Comparison of ENCODE assay signal across 1 cellular context in genomic region chr11:125123947-125124633, GRCh38.
TF ChIP-seq lines count a peak whose summit lies in the region.

No MANE protein-coding gene starts in this region.

TF ChIP-seq in HepG2, 621 proteins besides CTCF, POLR2A, EP300 and RAD21 (continued from another document and continues in another):
- TF ChIP-seq, protein P1, sequence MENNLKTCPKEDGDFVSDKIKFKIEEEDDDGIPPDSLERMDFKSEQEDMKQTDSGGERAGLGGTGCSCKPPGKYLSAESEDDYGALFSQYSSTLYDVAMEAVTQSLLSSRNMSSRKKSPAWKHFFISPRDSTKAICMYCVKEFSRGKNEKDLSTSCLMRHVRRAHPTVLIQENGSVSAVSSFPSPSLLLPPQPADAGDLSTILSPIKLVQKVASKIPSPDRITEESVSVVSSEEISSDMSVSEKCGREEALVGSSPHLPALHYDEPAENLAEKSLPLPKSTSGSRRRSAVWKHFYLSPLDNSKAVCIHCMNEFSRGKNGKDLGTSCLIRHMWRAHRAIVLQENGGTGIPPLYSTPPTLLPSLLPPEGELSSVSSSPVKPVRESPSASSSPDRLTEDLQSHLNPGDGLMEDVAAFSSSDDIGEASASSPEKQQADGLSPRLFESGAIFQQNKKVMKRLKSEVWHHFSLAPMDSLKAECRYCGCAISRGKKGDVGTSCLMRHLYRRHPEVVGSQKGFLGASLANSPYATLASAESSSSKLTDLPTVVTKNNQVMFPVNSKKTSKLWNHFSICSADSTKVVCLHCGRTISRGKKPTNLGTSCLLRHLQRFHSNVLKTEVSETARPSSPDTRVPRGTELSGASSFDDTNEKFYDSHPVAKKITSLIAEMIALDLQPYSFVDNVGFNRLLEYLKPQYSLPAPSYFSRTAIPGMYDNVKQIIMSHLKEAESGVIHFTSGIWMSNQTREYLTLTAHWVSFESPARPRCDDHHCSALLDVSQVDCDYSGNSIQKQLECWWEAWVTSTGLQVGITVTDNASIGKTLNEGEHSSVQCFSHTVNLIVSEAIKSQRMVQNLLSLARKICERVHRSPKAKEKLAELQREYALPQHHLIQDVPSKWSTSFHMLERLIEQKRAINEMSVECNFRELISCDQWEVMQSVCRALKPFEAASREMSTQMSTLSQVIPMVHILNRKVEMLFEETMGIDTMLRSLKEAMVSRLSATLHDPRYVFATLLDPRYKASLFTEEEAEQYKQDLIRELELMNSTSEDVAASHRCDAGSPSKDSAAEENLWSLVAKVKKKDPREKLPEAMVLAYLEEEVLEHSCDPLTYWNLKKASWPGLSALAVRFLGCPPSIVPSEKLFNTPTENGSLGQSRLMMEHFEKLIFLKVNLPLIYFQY (CRISPR knock-in tag; IDR thresholded peaks at IDR 0.05; ENCODE audit: borderline replicate concordance) = no peak
- TF ChIP-seq, protein P2, sequence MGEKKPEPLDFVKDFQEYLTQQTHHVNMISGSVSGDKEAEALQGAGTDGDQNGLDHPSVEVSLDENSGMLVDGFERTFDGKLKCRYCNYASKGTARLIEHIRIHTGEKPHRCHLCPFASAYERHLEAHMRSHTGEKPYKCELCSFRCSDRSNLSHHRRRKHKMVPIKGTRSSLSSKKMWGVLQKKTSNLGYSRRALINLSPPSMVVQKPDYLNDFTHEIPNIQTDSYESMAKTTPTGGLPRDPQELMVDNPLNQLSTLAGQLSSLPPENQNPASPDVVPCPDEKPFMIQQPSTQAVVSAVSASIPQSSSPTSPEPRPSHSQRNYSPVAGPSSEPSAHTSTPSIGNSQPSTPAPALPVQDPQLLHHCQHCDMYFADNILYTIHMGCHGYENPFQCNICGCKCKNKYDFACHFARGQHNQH (CRISPR knock-in tag; IDR thresholded peaks at IDR 0.05) = peak; percentile 31; the same call in 1 of the 2 replicates
- TF ChIP-seq ZNF234 (CRISPR knock-in tag; conservative IDR thresholded peaks at IDR 0.05) (no peak), SSRP1 (CRISPR knock-in tag; IDR thresholded peaks at IDR 0.05) (no peak), FOSL2 (CRISPR knock-in tag; IDR thresholded peaks at IDR 0.05) (no peak), ARNT2 (CRISPR knock-in tag; IDR thresholded peaks at IDR 0.05; ENCODE audit: low read depth) (0 out of 2 replicates have a peak, but pooled peaks have one; percentile 33), ZNF775 (CRISPR knock-in tag; IDR thresholded peaks at IDR 0.05; ENCODE audit: borderline replicate concordance) (no peak), DDIT3 (CRISPR knock-in tag; IDR thresholded peaks at IDR 0.05) (no peak), RARA (CRISPR knock-in tag; IDR thresholded peaks at IDR 0.05) (no peak), NPAS2 (CRISPR knock-in tag; IDR thresholded peaks at IDR 0.05; ENCODE audit: borderline replicate concordance) (no peak), ZNF841 (CRISPR knock-in tag; IDR thresholded peaks at IDR 0.05; ENCODE audit: borderline replicate concordance) (no peak), ZNF256 (CRISPR knock-in tag; conservative IDR thresholded peaks at IDR 0.05) (no peak), ZFYVE20 (CRISPR knock-in tag; IDR thresholded peaks at IDR 0.05; ENCODE audit: borderline replicate concordance, low read depth) (no peak), KDM4B (CRISPR knock-in tag; IDR thresholded peaks at IDR 0.05) (0 out of 2 replicates have a peak, but pooled peaks have one; percentile 10), ZNF24 (IDR thresholded peaks at IDR 0.05) (no peak), SETDB1 (CRISPR knock-in tag; IDR thresholded peaks at IDR 0.05; ENCODE audit: borderline replicate concordance) (no peak), ZSCAN30 (CRISPR knock-in tag; IDR thresholded peaks at IDR 0.05) (no peak), MAF1 (CRISPR knock-in tag; IDR thresholded peaks at IDR 0.05; ENCODE audit: borderline replicate concordance) (no peak), ZNF597 (CRISPR knock-in tag; IDR thresholded peaks at IDR 0.05) (no peak), ZFP36 (IDR thresholded peaks at IDR 0.05; ENCODE audit: borderline replicate concordance, low read depth, low read length, partially characterized antibody) (no peak), ZNF572 (CRISPR knock-in tag; IDR thresholded peaks at IDR 0.05) (no peak), ZIK1 (CRISPR knock-in tag; IDR thresholded peaks at IDR 0.05; ENCODE audit: borderline replicate concordance, low read depth) (no peak), ZNF674 (CRISPR knock-in tag; IDR thresholded peaks at IDR 0.05; ENCODE audit: low read depth) (no peak), PHB2 (IDR thresholded peaks at IDR 0.05; ENCODE audit: partially characterized antibody) (no peak), ZNF678 (CRISPR knock-in tag; IDR thresholded peaks at IDR 0.05) (no peak), ZSCAN25 (CRISPR knock-in tag; IDR thresholded peaks at IDR 0.05) (no peak), MIER3 (CRISPR knock-in tag; IDR thresholded peaks at IDR 0.05; ENCODE audit: borderline replicate concordance) (no peak), GTF2F1 (IDR thresholded peaks at IDR 0.05; ENCODE audit: low read length) (no peak), KDM1A (CRISPR knock-in tag; IDR thresholded peaks at IDR 0.05) (no peak), BRD4 (CRISPR knock-in tag; IDR thresholded peaks at IDR 0.05) (no peak), MXI1 (IDR thresholded peaks at IDR 0.05; ENCODE audit: borderline replicate concordance, low read depth, low read length) (no peak), MTA3 (CRISPR knock-in tag; IDR thresholded peaks at IDR 0.05) (no peak), ZBTB1 (CRISPR knock-in tag; IDR thresholded peaks at IDR 0.05; ENCODE audit: borderline replicate concordance) (no peak), ISX (CRISPR knock-in tag; conservative IDR thresholded peaks at IDR 0.05) (no peak), ZNF713 (CRISPR knock-in tag; IDR thresholded peaks at IDR 0.05) (no peak), ZMAT3 (CRISPR knock-in tag; conservative IDR thresholded peaks at IDR 0.05) (no peak), GATA4 (IDR thresholded peaks at IDR 0.05; ENCODE audit: borderline replicate concordance, low read depth) (no peak), ZNF350 (CRISPR knock-in tag; IDR thresholded peaks at IDR 0.05; ENCODE audit: borderline replicate concordance, low read depth) (no peak), PCBP2 (optimal IDR thresholded peaks at IDR 0.05; ENCODE audit: low read depth, low read length, poor library complexity, severe bottlenecking) (no peak), CBX5 (CRISPR knock-in tag; IDR thresholded peaks at IDR 0.05; ENCODE audit: borderline replicate concordance) (peak; percentile 67; the same call in 1 of the 2 replicates), ZNF83 (CRISPR knock-in tag; IDR thresholded peaks at IDR 0.05; ENCODE audit: borderline replicate concordance) (no peak), NFIC (IDR thresholded peaks at IDR 0.05; ENCODE audit: low read length) (no peak)
- TF ChIP-seq, protein P3, sequence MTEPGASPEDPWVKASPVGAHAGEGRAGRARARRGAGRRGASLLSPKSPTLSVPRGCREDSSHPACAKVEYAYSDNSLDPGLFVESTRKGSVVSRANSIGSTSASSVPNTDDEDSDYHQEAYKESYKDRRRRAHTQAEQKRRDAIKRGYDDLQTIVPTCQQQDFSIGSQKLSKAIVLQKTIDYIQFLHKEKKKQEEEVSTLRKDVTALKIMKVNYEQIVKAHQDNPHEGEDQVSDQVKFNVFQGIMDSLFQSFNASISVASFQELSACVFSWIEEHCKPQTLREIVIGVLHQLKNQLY (CRISPR knock-in tag; IDR thresholded peaks at IDR 0.05) = no peak
- TF ChIP-seq, protein P4, sequence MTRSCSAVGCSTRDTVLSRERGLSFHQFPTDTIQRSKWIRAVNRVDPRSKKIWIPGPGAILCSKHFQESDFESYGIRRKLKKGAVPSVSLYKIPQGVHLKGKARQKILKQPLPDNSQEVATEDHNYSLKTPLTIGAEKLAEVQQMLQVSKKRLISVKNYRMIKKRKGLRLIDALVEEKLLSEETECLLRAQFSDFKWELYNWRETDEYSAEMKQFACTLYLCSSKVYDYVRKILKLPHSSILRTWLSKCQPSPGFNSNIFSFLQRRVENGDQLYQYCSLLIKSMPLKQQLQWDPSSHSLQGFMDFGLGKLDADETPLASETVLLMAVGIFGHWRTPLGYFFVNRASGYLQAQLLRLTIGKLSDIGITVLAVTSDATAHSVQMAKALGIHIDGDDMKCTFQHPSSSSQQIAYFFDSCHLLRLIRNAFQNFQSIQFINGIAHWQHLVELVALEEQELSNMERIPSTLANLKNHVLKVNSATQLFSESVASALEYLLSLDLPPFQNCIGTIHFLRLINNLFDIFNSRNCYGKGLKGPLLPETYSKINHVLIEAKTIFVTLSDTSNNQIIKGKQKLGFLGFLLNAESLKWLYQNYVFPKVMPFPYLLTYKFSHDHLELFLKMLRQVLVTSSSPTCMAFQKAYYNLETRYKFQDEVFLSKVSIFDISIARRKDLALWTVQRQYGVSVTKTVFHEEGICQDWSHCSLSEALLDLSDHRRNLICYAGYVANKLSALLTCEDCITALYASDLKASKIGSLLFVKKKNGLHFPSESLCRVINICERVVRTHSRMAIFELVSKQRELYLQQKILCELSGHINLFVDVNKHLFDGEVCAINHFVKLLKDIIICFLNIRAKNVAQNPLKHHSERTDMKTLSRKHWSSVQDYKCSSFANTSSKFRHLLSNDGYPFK (CRISPR knock-in tag; IDR thresholded peaks at IDR 0.05; ENCODE audit: borderline replicate concordance) = no peak
- TF ChIP-seq, protein P5, sequence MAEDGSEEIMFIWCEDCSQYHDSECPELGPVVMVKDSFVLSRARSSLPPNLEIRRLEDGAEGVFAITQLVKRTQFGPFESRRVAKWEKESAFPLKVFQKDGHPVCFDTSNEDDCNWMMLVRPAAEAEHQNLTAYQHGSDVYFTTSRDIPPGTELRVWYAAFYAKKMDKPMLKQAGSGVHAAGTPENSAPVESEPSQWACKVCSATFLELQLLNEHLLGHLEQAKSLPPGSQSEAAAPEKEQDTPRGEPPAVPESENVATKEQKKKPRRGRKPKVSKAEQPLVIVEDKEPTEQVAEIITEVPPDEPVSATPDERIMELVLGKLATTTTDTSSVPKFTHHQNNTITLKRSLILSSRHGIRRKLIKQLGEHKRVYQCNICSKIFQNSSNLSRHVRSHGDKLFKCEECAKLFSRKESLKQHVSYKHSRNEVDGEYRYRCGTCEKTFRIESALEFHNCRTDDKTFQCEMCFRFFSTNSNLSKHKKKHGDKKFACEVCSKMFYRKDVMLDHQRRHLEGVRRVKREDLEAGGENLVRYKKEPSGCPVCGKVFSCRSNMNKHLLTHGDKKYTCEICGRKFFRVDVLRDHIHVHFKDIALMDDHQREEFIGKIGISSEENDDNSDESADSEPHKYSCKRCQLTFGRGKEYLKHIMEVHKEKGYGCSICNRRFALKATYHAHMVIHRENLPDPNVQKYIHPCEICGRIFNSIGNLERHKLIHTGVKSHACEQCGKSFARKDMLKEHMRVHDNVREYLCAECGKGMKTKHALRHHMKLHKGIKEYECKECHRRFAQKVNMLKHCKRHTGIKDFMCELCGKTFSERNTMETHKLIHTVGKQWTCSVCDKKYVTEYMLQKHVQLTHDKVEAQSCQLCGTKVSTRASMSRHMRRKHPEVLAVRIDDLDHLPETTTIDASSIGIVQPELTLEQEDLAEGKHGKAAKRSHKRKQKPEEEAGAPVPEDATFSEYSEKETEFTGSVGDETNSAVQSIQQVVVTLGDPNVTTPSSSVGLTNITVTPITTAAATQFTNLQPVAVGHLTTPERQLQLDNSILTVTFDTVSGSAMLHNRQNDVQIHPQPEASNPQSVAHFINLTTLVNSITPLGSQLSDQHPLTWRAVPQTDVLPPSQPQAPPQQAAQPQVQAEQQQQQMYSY (CRISPR knock-in tag; IDR thresholded peaks at IDR 0.05) = no peak
- TF ChIP-seq, protein P6, sequence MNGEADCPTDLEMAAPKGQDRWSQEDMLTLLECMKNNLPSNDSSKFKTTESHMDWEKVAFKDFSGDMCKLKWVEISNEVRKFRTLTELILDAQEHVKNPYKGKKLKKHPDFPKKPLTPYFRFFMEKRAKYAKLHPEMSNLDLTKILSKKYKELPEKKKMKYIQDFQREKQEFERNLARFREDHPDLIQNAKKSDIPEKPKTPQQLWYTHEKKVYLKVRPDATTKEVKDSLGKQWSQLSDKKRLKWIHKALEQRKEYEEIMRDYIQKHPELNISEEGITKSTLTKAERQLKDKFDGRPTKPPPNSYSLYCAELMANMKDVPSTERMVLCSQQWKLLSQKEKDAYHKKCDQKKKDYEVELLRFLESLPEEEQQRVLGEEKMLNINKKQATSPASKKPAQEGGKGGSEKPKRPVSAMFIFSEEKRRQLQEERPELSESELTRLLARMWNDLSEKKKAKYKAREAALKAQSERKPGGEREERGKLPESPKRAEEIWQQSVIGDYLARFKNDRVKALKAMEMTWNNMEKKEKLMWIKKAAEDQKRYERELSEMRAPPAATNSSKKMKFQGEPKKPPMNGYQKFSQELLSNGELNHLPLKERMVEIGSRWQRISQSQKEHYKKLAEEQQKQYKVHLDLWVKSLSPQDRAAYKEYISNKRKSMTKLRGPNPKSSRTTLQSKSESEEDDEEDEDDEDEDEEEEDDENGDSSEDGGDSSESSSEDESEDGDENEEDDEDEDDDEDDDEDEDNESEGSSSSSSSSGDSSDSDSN (CRISPR knock-in tag; IDR thresholded peaks at IDR 0.05) = no peak
